In the genomic region with DNA sequence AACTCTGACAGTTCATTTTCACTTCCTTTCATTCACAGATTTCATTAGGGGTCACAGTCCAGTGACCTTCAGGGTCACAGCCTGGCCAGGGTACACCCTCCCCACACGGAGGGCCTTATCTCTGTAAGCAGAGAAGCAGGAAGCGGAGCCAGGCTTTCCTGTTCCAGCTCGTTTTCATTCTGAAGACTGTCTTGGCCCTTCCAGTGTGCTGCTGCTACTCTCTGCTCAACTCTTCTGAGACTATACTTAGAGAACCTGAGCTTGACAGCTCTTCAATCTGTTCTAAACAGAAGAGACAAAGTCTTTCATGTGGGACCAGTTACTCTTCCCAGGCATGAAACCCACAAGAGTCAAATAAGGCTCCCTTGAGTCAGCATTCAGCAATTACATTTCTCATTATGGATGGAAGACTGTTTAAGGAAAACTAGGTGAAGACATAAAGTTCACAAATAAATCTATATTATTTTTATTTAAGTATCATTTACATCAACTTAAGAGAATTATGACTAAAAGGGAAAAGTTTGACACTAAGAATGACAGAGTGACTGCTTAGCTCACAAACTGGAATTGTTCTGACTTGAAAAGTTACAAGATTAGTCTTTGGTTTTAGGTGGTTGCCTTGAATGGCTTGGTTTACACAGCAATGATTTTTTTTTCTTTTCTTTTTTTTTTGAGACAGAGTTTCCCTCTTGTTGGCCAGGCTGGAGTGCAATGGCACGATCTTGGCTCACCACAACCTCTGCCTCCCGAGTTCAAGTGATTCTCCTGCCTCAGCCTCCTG, we compare ENCODE assay signal across 1 cellular context.
A peak's percentile ranks its signal among the peaks of the same experiment; 100 is the strongest.
TF ChIP-seq lines count a peak whose summit lies in the region.

No MANE protein-coding gene starts in this region.

TF ChIP-seq in K562, 482 proteins besides CTCF, POLR2A, EP300 and RAD21 (continued from another document and continues in another):
- TF ChIP-seq, protein P1, sequence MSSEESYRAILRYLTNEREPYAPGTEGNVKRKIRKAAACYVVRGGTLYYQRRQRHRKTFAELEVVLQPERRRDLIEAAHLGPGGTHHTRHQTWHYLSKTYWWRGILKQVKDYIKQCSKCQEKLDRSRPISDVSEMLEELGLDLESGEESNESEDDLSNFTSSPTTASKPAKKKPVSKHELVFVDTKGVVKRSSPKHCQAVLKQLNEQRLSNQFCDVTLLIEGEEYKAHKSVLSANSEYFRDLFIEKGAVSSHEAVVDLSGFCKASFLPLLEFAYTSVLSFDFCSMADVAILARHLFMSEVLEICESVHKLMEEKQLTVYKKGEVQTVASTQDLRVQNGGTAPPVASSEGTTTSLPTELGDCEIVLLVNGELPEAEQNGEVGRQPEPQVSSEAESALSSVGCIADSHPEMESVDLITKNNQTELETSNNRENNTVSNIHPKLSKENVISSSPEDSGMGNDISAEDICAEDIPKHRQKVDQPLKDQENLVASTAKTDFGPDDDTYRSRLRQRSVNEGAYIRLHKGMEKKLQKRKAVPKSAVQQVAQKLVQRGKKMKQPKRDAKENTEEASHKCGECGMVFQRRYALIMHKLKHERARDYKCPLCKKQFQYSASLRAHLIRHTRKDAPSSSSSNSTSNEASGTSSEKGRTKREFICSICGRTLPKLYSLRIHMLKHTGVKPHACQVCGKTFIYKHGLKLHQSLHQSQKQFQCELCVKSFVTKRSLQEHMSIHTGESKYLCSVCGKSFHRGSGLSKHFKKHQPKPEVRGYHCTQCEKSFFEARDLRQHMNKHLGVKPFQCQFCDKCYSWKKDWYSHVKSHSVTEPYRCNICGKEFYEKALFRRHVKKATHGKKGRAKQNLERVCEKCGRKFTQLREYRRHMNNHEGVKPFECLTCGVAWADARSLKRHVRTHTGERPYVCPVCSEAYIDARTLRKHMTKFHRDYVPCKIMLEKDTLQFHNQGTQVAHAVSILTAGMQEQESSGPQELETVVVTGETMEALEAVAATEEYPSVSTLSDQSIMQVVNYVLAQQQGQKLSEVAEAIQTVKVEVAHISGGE (CRISPR knock-in tag; IDR thresholded peaks at IDR 0.05), result peak in 1 of 3 experiments; percentile 29; a peak in 1 of 6 replicates
- TF ChIP-seq ILF3 (IDR thresholded peaks at IDR 0.05; ENCODE audit: borderline replicate concordance) (no peak), DMBX1 (CRISPR knock-in tag; IDR thresholded peaks at IDR 0.05; ENCODE audit: borderline replicate concordance) (peak; percentile 27; the same call in 1 of the 2 replicates), MTA3 (IDR thresholded peaks at IDR 0.05; ENCODE audit: borderline replicate concordance) (peak; percentile 35; the same call in 1 of the 2 replicates), XRCC5 (IDR thresholded peaks at IDR 0.05; ENCODE audit: low read depth, low read length) (no peak), DNMT1 (IDR thresholded peaks at IDR 0.05) (no peak), MEIS2 (IDR thresholded peaks at IDR 0.05; ENCODE audit: partially characterized antibody) (no peak), ZNF324 (CRISPR knock-in tag; IDR thresholded peaks at IDR 0.05) (no peak), ZNF707 (CRISPR knock-in tag; conservative IDR thresholded peaks at IDR 0.05) (no peak), MTA2 (IDR thresholded peaks at IDR 0.05; ENCODE audit: low read depth) (peak; percentile 61; the same call in 1 of the 2 replicates), CXXC5 (CRISPR knock-in tag; IDR thresholded peaks at IDR 0.05) (peak; percentile 74), SPI1 (IDR thresholded peaks at IDR 0.05; ENCODE audit: borderline replicate concordance, low read depth, low read length) (peak; percentile 58; the same call in 1 of the 2 replicates), VEZF1 (CRISPR knock-in tag; IDR thresholded peaks at IDR 0.05) (peak; percentile 85), ZNF175 (CRISPR knock-in tag; IDR thresholded peaks at IDR 0.05; ENCODE audit: low read depth) (peak; percentile 59; the same call in 1 of the 2 replicates), ASH1L (IDR thresholded peaks at IDR 0.05; ENCODE audit: borderline replicate concordance, low read depth, partially characterized antibody) (no peak), TEAD4 (IDR thresholded peaks at IDR 0.05; ENCODE audit: low read length) (peak; percentile 80), TEAD4 (CRISPR knock-in tag; IDR thresholded peaks at IDR 0.05; ENCODE audit: borderline replicate concordance) (no peak), TAF7 (tag; IDR thresholded peaks at IDR 0.05) (no peak), NFIC (IDR thresholded peaks at IDR 0.05) (peak; percentile 61), NR2C2 (CRISPR knock-in tag; IDR thresholded peaks at IDR 0.05) (no peak), NR2C2 (tag; IDR thresholded peaks at IDR 0.05) (peak; percentile 95), FOXA1 (IDR thresholded peaks at IDR 0.05; ENCODE audit: borderline replicate concordance) (no peak), ZFP1 (CRISPR knock-in tag; IDR thresholded peaks at IDR 0.05) (no peak), ZNF780A (CRISPR knock-in tag; IDR thresholded peaks at IDR 0.05) (no peak), GABPA (tag; conservative IDR thresholded peaks at IDR 0.05; ENCODE audit: low read depth) (peak; percentile 57), SMAD3 (CRISPR knock-in tag; conservative IDR thresholded peaks at IDR 0.05) (no peak), ATF3 (IDR thresholded peaks at IDR 0.05) (no peak), ATF3 (CRISPR knock-in tag; conservative IDR thresholded peaks at IDR 0.05) (no peak), RNF2 (IDR thresholded peaks at IDR 0.05) (peak; percentile 64; the same call in 1 of the 2 replicates), NR1H2 (CRISPR knock-in tag; IDR thresholded peaks at IDR 0.05) (no peak), BACH1 (tag; IDR thresholded peaks at IDR 0.05) (no peak), RUNX1 (IDR thresholded peaks at IDR 0.05; ENCODE audit: low read depth) (no peak), ARNT (IDR thresholded peaks at IDR 0.05) (peak in 1 of 2 experiments; percentile 31; a peak in 1 of 4 replicates), PRPF4 (IDR thresholded peaks at IDR 0.05; ENCODE audit: insufficient read depth, low read depth, low read length, poor library complexity, severe bottlenecking) (no peak), ZNF232 (CRISPR knock-in tag; IDR thresholded peaks at IDR 0.05) (no peak), KAT8 (IDR thresholded peaks at IDR 0.05; ENCODE audit: low read depth) (no peak), MYC (IDR thresholded peaks at IDR 0.05; ENCODE audit: low read depth, low read length) (peak; percentile 34; the same call in 1 of the 2 replicates), MYC (CRISPR knock-in tag; IDR thresholded peaks at IDR 0.05; ENCODE audit: borderline replicate concordance, low read depth) (no peak), CBX1 (IDR thresholded peaks at IDR 0.05; ENCODE audit: low read depth) (no peak), ZNF140 (CRISPR knock-in tag; IDR thresholded peaks at IDR 0.05) (no peak), MITF (IDR thresholded peaks at IDR 0.05) (no peak), RAD51 (IDR thresholded peaks at IDR 0.05; ENCODE audit: borderline replicate concordance, low read depth) (no peak), FOXM1 (IDR thresholded peaks at IDR 0.05; ENCODE audit: low read depth) (peak; percentile 42; the same call in 1 of the 2 replicates), FOXM1 (CRISPR knock-in tag; IDR thresholded peaks at IDR 0.05; ENCODE audit: low read depth) (no peak), SMARCE1 (IDR thresholded peaks at IDR 0.05) (peak; percentile 62), MAFG (tag; conservative IDR thresholded peaks at IDR 0.05) (no peak), ZNF766 (CRISPR knock-in tag; conservative IDR thresholded peaks at IDR 0.05) (peak; percentile 49; the same call in 1 of the 2 replicates), ZNF639 (CRISPR knock-in tag; conservative IDR thresholded peaks at IDR 0.05 in 1 of 2, IDR thresholded peaks at IDR 0.05 in 1 of 2) (0 out of 4 replicates have a peak, but pooled peaks of 1 of the 2 experiments have one; percentile 54), TFAM (CRISPR knock-in tag; conservative IDR thresholded peaks at IDR 0.05) (no peak), SOX6 (IDR thresholded peaks at IDR 0.05) (peak; percentile 73)
- TF ChIP-seq, protein P2, sequence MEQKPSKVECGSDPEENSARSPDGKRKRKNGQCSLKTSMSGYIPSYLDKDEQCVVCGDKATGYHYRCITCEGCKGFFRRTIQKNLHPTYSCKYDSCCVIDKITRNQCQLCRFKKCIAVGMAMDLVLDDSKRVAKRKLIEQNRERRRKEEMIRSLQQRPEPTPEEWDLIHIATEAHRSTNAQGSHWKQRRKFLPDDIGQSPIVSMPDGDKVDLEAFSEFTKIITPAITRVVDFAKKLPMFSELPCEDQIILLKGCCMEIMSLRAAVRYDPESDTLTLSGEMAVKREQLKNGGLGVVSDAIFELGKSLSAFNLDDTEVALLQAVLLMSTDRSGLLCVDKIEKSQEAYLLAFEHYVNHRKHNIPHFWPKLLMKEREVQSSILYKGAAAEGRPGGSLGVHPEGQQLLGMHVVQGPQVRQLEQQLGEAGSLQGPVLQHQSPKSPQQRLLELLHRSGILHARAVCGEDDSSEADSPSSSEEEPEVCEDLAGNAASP (IDR thresholded peaks at IDR 0.05), result no peak
- TF ChIP-seq, protein P3, sequence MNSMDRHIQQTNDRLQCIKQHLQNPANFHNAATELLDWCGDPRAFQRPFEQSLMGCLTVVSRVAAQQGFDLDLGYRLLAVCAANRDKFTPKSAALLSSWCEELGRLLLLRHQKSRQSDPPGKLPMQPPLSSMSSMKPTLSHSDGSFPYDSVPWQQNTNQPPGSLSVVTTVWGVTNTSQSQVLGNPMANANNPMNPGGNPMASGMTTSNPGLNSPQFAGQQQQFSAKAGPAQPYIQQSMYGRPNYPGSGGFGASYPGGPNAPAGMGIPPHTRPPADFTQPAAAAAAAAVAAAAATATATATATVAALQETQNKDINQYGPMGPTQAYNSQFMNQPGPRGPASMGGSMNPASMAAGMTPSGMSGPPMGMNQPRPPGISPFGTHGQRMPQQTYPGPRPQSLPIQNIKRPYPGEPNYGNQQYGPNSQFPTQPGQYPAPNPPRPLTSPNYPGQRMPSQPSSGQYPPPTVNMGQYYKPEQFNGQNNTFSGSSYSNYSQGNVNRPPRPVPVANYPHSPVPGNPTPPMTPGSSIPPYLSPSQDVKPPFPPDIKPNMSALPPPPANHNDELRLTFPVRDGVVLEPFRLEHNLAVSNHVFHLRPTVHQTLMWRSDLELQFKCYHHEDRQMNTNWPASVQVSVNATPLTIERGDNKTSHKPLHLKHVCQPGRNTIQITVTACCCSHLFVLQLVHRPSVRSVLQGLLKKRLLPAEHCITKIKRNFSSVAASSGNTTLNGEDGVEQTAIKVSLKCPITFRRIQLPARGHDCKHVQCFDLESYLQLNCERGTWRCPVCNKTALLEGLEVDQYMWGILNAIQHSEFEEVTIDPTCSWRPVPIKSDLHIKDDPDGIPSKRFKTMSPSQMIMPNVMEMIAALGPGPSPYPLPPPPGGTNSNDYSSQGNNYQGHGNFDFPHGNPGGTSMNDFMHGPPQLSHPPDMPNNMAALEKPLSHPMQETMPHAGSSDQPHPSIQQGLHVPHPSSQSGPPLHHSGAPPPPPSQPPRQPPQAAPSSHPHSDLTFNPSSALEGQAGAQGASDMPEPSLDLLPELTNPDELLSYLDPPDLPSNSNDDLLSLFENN (IDR thresholded peaks at IDR 0.05; ENCODE audit: low read depth in 2 of 2, low read length in 2 of 2), result peak in 1 of 2 experiments; percentile 60; a peak in 1 of 4 replicates
- TF ChIP-seq, protein P4, sequence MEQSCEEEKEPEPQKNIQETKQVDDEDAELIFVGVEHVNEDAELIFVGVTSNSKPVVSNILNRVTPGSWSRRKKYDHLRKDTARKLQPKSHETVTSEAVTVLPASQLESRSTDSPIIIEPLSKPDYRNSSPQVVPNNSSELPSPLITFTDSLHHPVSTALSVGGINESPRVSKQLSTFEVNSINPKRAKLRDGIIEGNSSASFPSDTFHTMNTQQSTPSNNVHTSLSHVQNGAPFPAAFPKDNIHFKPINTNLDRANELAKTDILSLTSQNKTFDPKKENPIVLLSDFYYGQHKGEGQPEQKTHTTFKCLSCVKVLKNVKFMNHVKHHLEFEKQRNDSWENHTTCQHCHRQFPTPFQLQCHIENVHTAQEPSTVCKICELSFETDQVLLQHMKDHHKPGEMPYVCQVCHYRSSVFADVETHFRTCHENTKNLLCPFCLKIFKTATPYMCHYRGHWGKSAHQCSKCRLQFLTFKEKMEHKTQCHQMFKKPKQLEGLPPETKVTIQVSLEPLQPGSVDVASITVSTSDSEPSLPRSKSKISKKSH (CRISPR knock-in tag; IDR thresholded peaks at IDR 0.05), result no peak
